2 cellular contexts compared by ENCODE assay signal in genomic region chr3:138950701-138951100, GRCh38.
TF ChIP-seq lines count a peak whose summit lies in the region.

No MANE protein-coding gene starts in this region.

TF ChIP-seq in neural cell, 6 proteins besides CTCF, POLR2A, EP300 and RAD21:
- TF ChIP-seq TAF1 (IDR thresholded peaks at IDR 0.05; ENCODE audit: low read depth) (no peak), POLR2AphosphoS5 (IDR thresholded peaks at IDR 0.05) (no peak), MXI1 (conservative IDR thresholded peaks at IDR 0.05; ENCODE audit: poor library complexity, severe bottlenecking) (no peak), EZH2 (IDR thresholded peaks at IDR 0.05; ENCODE audit: borderline replicate concordance, insufficient read depth, low read length, poor library complexity, severe bottlenecking) (no peak), SMC3 (conservative IDR thresholded peaks at IDR 0.05; ENCODE audit: poor library complexity) (no peak)
- TF ChIP-seq, protein P1, sequence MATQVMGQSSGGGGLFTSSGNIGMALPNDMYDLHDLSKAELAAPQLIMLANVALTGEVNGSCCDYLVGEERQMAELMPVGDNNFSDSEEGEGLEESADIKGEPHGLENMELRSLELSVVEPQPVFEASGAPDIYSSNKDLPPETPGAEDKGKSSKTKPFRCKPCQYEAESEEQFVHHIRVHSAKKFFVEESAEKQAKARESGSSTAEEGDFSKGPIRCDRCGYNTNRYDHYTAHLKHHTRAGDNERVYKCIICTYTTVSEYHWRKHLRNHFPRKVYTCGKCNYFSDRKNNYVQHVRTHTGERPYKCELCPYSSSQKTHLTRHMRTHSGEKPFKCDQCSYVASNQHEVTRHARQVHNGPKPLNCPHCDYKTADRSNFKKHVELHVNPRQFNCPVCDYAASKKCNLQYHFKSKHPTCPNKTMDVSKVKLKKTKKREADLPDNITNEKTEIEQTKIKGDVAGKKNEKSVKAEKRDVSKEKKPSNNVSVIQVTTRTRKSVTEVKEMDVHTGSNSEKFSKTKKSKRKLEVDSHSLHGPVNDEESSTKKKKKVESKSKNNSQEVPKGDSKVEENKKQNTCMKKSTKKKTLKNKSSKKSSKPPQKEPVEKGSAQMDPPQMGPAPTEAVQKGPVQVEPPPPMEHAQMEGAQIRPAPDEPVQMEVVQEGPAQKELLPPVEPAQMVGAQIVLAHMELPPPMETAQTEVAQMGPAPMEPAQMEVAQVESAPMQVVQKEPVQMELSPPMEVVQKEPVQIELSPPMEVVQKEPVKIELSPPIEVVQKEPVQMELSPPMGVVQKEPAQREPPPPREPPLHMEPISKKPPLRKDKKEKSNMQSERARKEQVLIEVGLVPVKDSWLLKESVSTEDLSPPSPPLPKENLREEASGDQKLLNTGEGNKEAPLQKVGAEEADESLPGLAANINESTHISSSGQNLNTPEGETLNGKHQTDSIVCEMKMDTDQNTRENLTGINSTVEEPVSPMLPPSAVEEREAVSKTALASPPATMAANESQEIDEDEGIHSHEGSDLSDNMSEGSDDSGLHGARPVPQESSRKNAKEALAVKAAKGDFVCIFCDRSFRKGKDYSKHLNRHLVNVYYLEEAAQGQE (IDR thresholded peaks at IDR 0.05; ENCODE audit: borderline replicate concordance): no peak
TF ChIP-seq in neural cell: peak in this region for 0.

TF ChIP-seq in SK-N-SH, 30 proteins besides CTCF, POLR2A, EP300 and RAD21:
- TF ChIP-seq TEAD4 (IDR thresholded peaks at IDR 0.05; ENCODE audit: borderline replicate concordance, insufficient read depth) (no peak), YY1 (IDR thresholded peaks at IDR 0.05; ENCODE audit: low read depth) (no peak), MXI1 (IDR thresholded peaks at IDR 0.05; ENCODE audit: low read depth, low read length) (no peak), TAF1 (IDR thresholded peaks at IDR 0.05; ENCODE audit: borderline replicate concordance, low read depth, low read length) (no peak), RFX5 (IDR thresholded peaks at IDR 0.05; ENCODE audit: low read length) (no peak), NRF1 (IDR thresholded peaks at IDR 0.05; ENCODE audit: low read depth, low read length) (no peak), FOXJ3 (CRISPR knock-in tag; IDR thresholded peaks at IDR 0.05) (no peak), GABPA (IDR thresholded peaks at IDR 0.05; ENCODE audit: low read depth) (no peak), ZBTB33 (IDR thresholded peaks at IDR 0.05; ENCODE audit: borderline replicate concordance, low read depth) (no peak), RXRA (IDR thresholded peaks at IDR 0.05; ENCODE audit: borderline replicate concordance, low read depth) (no peak), EZH2phosphoT487 (IDR thresholded peaks at IDR 0.05; ENCODE audit: borderline replicate concordance, low read depth) (no peak), ELF1 (IDR thresholded peaks at IDR 0.05) (no peak), SIN3A (IDR thresholded peaks at IDR 0.05; ENCODE audit: borderline replicate concordance, low read depth, low read length) (no peak), SMC3 (IDR thresholded peaks at IDR 0.05; ENCODE audit: low read depth, low read length) (no peak), FOXM1 (IDR thresholded peaks at IDR 0.05; ENCODE audit: low read depth) (no peak), CHD2 (IDR thresholded peaks at IDR 0.05; ENCODE audit: low read length, partially characterized antibody) (no peak), RCOR1 (IDR thresholded peaks at IDR 0.05; ENCODE audit: low read length) (no peak)
- TF ChIP-seq, protein P1 (IDR thresholded peaks at IDR 0.05; ENCODE audit: low read depth, low read length): no peak
